In the genomic region with DNA sequence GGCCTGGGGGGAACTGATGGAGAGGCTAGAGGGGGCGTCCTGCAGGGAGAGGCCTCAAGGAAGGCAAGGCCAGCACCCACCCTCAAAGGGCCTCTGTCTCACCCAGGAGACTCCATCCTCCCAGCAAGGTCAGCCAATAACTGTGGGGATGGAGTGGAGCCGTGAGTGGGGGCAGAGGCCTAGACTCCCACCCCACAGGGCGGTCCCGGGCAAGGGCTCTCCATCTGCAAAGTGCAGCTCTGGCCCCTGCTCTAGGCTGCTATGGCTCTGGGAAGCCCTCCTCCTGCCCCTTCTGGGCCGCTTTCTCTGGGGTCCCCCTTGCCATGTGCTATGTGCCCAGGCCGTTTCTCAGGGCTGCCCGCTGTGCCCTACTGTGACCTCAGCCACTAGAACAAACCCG, we compare ENCODE assay signal across 28 cellular contexts. TPM values are rescaled to one million over a fixed set of nuclear protein-coding genes. Genes with fewer than 3 reads are reported as not detected.
DNase-seq lines count a peak whose midpoint lies in the region; ATAC-seq and TF ChIP-seq lines count a peak whose summit lies in the region.
"Had no signal": no experiment of that assay in that cellular context is flagged by ENCODE, and none has a peak within 500 bp of the region (broad histone marks: within the 10 kb centered on the region; RNA-seq: fewer than 3 reads in every experiment).

No MANE protein-coding gene starts in this region.

- BruUV-seq in HCT116 (replicated peaks; lab: Mats Ljungman, UMichigan): no TSS peak

- no peaks in the 10 kb centered on the region for H3K9me3 ChIP-seq in HCT116 (ENCODE audit: control insufficient read depth in 1 of 2, insufficient read depth in 1 of 2, low read depth in 1 of 2, low read length in 2 of 2)
- no peaks in the 10 kb centered on the region for H3K9me3 ChIP-seq in gastrocnemius medialis
- H3K9me3 ChIP-seq: BE2C, Caco-2, heart left ventricle, tibial artery had no signal

- no peak overlapping the region for H3K4me2 ChIP-seq in HCT116 (ENCODE audit: low read length)

- H3K27ac ChIP-seq in HCT116 (ENCODE audit: low read depth, low read length): no peak overlapping the region
- peak overlapping the region in 3 of 4 donors; percentile 72 to 80 (median 78) for H3K27ac ChIP-seq in gastrocnemius medialis
- H3K27ac ChIP-seq: epithelial cell of prostate, GM23248, HL-60, tibial artery had no signal

- no peak overlapping the region for H2AFZ ChIP-seq in HCT116 (ENCODE audit: low read depth, low read length, poor library complexity, severe bottlenecking)
- H2AFZ ChIP-seq: GM23248 had no signal

- no peaks in the 10 kb centered on the region for H3K27me3 ChIP-seq in HCT116 (ENCODE audit: insufficient read depth, low read length)
- no peaks in the 10 kb centered on the region for H3K27me3 ChIP-seq in gastrocnemius medialis
- H3K27me3 ChIP-seq: BE2C, heart left ventricle, tibial artery had no signal

- no peaks in the 10 kb centered on the region for H3K4me1 ChIP-seq in HCT116 (ENCODE audit: control insufficient read depth in 1 of 2, insufficient read depth in 2 of 2, low read length in 2 of 2)
- peaks cover 9 to 16% of the 10 kb centered on the region in 2 donors for H3K4me1 ChIP-seq in gastrocnemius medialis
- H3K4me1 ChIP-seq: Caco-2, tibial artery had no signal

- no peak overlapping the region for H3K9ac ChIP-seq in HCT116 (ENCODE audit: low read length)

- H4K20me1 ChIP-seq in HCT116 (ENCODE audit: insufficient read depth): no peaks in the 10 kb centered on the region

- H3K36me3 ChIP-seq in HCT116 (ENCODE audit: control insufficient read depth in 1 of 2, insufficient read depth in 2 of 2, low read length in 2 of 2): peaks cover 20 to 22% of the 10 kb centered on the region in 2 experiments; a peak in 3 of 4 replicates
- H3K36me3 ChIP-seq in gastrocnemius medialis: peaks cover 0 to 64% of the 10 kb centered on the region in 2 donors

- intact Hi-C loops in activated CD8-positive, alpha-beta T cell treated with anti-CD3 and anti-CD28 coated beads for 36 hours (cut with micrococcal nuclease): no loop called here
- intact Hi-C loops in HCT116 (cut with micrococcal nuclease) (no loop called here), gastrocnemius medialis (cut with DNase I; ENCODE audit: low total_unique reads) (no loop called here)

- POLR2A ChIA-PET in activated CD8-positive, alpha-beta T cell treated with anti-CD3 and anti-CD28 coated beads, Interleukin-2, amount 10 ng/mL, durations not matched to agents 7 days and 5 days (lab: Charles Lee): no interaction called here
- POLR2A ChIA-PET in activated CD8-positive, alpha-beta T cell treated with anti-CD3 and anti-CD28 coated beads for 36 hours (lab: Charles Lee): interaction anchor here (0.5 to 2.1 kb wide), 5 partner anchors 9 to 36 kb away, joined by 3 to 8 read pairs (median 3); a partner anchor contains a TSS
- POLR2A ChIA-PET in HCT116 (lab: Charles Lee): no interaction called here

- H3K4me3 Mint-ChIP-seq in activated CD8-positive, alpha-beta T cell treated with anti-CD3 and anti-CD28 coated beads, Interleukin-2, amount 10 ng/mL, durations not matched to agents 7 days and 5 days: no peak overlapping the region
- no peak overlapping the region for H3K4me3 Mint-ChIP-seq in activated CD8-positive, alpha-beta T cell treated with anti-CD3 and anti-CD28 coated beads for 36 hours
- H3K4me3 Mint-ChIP-seq in effector memory CD8-positive, alpha-beta T cell: no peak overlapping the region

- H3K9me3 Mint-ChIP-seq in activated CD8-positive, alpha-beta T cell treated with anti-CD3 and anti-CD28 coated beads, Interleukin-2, amount 10 ng/mL, durations not matched to agents 7 days and 5 days (ENCODE audit: insufficient read depth): no peaks in the 10 kb centered on the region
- no peaks in the 10 kb centered on the region for H3K9me3 Mint-ChIP-seq in activated CD8-positive, alpha-beta T cell treated with anti-CD3 and anti-CD28 coated beads for 36 hours
- no peaks in the 10 kb centered on the region for H3K9me3 Mint-ChIP-seq in effector memory CD8-positive, alpha-beta T cell

- peaks cover 25% of the 10 kb centered on the region for H3K36me3 Mint-ChIP-seq in activated CD8-positive, alpha-beta T cell treated with anti-CD3 and anti-CD28 coated beads, Interleukin-2, amount 10 ng/mL, durations not matched to agents 7 days and 5 days (ENCODE audit: low read depth)
- H3K36me3 Mint-ChIP-seq in activated CD8-positive, alpha-beta T cell treated with anti-CD3 and anti-CD28 coated beads for 36 hours (ENCODE audit: low read depth): peaks cover 13% of the 10 kb centered on the region
- H3K36me3 Mint-ChIP-seq in effector memory CD8-positive, alpha-beta T cell (ENCODE audit: insufficient read depth): peaks cover 43% of the 10 kb centered on the region

- H3K4me3 ChIP-seq in HCT116 (replicated peaks in 1 of 2; ENCODE audit: low read depth in 1 of 2, low read length in 2 of 2) (no peak overlapping the region), gastrocnemius medialis (no peak overlapping the region)
- H3K4me3 ChIP-seq: GM23248, heart left ventricle, tibial artery had no signal

- H3K4me1 Mint-ChIP-seq in activated CD8-positive, alpha-beta T cell treated with anti-CD3 and anti-CD28 coated beads, Interleukin-2, amount 10 ng/mL, durations not matched to agents 7 days and 5 days (ENCODE audit: low read depth): no peaks in the 10 kb centered on the region
- H3K4me1 Mint-ChIP-seq in activated CD8-positive, alpha-beta T cell treated with anti-CD3 and anti-CD28 coated beads for 36 hours (ENCODE audit: low read depth): no peaks in the 10 kb centered on the region
- H3K4me1 Mint-ChIP-seq in effector memory CD8-positive, alpha-beta T cell (ENCODE audit: low read depth in 2 of 2): peaks cover 3 to 5% of the 10 kb centered on the region in 2 donors

- H3K9me2 ChIP-seq in HCT116 (ENCODE audit: insufficient read depth): no peaks in the 10 kb centered on the region

- TF ChIP-seq CTCF in activated CD8-positive, alpha-beta T cell treated with anti-CD3 and anti-CD28 coated beads for 36 hours (IDR thresholded peaks at IDR 0.05): no peak
- TF ChIP-seq CTCF in HCT116 (IDR thresholded peaks at IDR 0.05 in 2 of 3, conservative IDR thresholded peaks at IDR 0.05 in 1 of 3; ENCODE audit: borderline replicate concordance in 1 of 3, insufficient read depth in 1 of 3, low read depth in 2 of 3, low read length in 2 of 3): no peak
- TF ChIP-seq CTCF in gastrocnemius medialis (IDR thresholded peaks at IDR 0.05 in 4 of 5, conservative IDR thresholded peaks at IDR 0.05 in 1 of 5): no peak
- no peak for TF ChIP-seq CTCF in GM13977 (IDR thresholded peaks at IDR 0.05; ENCODE audit: extremely low read depth, insufficient read depth, missing control alignments)

- H3K79me2 ChIP-seq in HCT116 (ENCODE audit: insufficient read depth, low read length): no peaks in the 10 kb centered on the region

- H3K27me3 Mint-ChIP-seq in activated CD8-positive, alpha-beta T cell treated with anti-CD3 and anti-CD28 coated beads, Interleukin-2, amount 10 ng/mL, durations not matched to agents 7 days and 5 days (ENCODE audit: low read depth): no peaks in the 10 kb centered on the region
- no peaks in the 10 kb centered on the region for H3K27me3 Mint-ChIP-seq in activated CD8-positive, alpha-beta T cell treated with anti-CD3 and anti-CD28 coated beads for 36 hours
- no peaks in the 10 kb centered on the region for H3K27me3 Mint-ChIP-seq in effector memory CD8-positive, alpha-beta T cell
- H3K27me3 Mint-ChIP-seq: progenitor cell of endocrine pancreas had no signal

- in situ Hi-C loops in gastrocnemius medialis (cut with MboI; ENCODE audit: low sequenced_read_pairs in 4 of 4) (no loop called here), GM13977 (cut with MboI; ENCODE audit: low pct_unique_long_range_greater_than_20kb, low sequenced_read_pairs, unreplicated experiment) (no loop called here)

- no peak for TF ChIP-seq POLR2A in HCT116 (IDR thresholded peaks at IDR 0.05; ENCODE audit: borderline replicate concordance, extremely low read depth, insufficient read depth, insufficient read length)
- TF ChIP-seq POLR2A in gastrocnemius medialis (IDR thresholded peaks at IDR 0.05): no peak

- H3K27ac Mint-ChIP-seq in activated CD8-positive, alpha-beta T cell treated with anti-CD3 and anti-CD28 coated beads, Interleukin-2, amount 10 ng/mL, durations not matched to agents 7 days and 5 days: peak overlapping the region; percentile 34
- no peak overlapping the region for H3K27ac Mint-ChIP-seq in activated CD8-positive, alpha-beta T cell treated with anti-CD3 and anti-CD28 coated beads for 36 hours
- H3K27ac Mint-ChIP-seq in effector memory CD8-positive, alpha-beta T cell: peak overlapping the region; percentile 80 to 86

- no peak for ATAC-seq in activated CD8-positive, alpha-beta T cell treated with anti-CD3 and anti-CD28 coated beads, Interleukin-2, amount 10 ng/mL, durations not matched to agents 7 days and 5 days
- no peak for ATAC-seq in activated CD8-positive, alpha-beta T cell treated with anti-CD3 and anti-CD28 coated beads for 36 hours
- 0 out of 2 replicates have a peak, but pooled peaks have one; percentile 7 for ATAC-seq in HCT116
- no peak for ATAC-seq in effector memory CD8-positive, alpha-beta T cell (replicated peaks)
- no peak for ATAC-seq in gastrocnemius medialis
- ATAC-seq: left colon had no signal

- no peak for DNase-seq in activated CD8-positive, alpha-beta T cell treated with anti-CD3 and anti-CD28 coated beads, Interleukin-2, amount 10 ng/mL, durations not matched to agents 7 days and 5 days
- no peak for DNase-seq in activated CD8-positive, alpha-beta T cell treated with anti-CD3 and anti-CD28 coated beads for 36 hours
- DNase-seq in HCT116 (ENCODE audit: low read depth, low spot score) (no peak), gastrocnemius medialis (no peak), NOMO-1 treated with DMSO at 0.1 percent for 48 hours (lab: John Stamatoyannopoulos, UW; ENCODE audit: unreplicated experiment) (no peak), dermis blood vessel endothelial cell (no peak), GM13977 (ENCODE audit: low spot score) (no peak)
- DNase-seq in effector memory CD8-positive, alpha-beta T cell: no peak
- DNase-seq: activated CD4-positive, alpha-beta T cell treated with anti-CD3 and anti-CD28 coated beads, Interleukin-2, amount 50 U/mL, for 4 hours; activated gamma-delta T cell treated with Interleukin-2 at 50 U/mL for 16 hours; activated T-cell treated with anti-CD3 and anti-CD28 coated beads for 4 hours; BE2C; Caco-2; DMS79 treated with DMSO at 0.1 percent for 48 hours; GM23248; heart left ventricle; left colon; NCI-H1105 treated with DMSO at 0.1 percent for 48 hours; NCI-H2081 treated with DMSO at 0.1 percent for 48 hours; NCI-H446; stimulated activated naive CD4-positive, alpha-beta T cell; tibial artery had no signal

- CTCF ChIA-PET in activated CD8-positive, alpha-beta T cell treated with anti-CD3 and anti-CD28 coated beads, Interleukin-2, amount 10 ng/mL, durations not matched to agents 7 days and 5 days (lab: Charles Lee): interaction anchor here (2.1 kb wide), 1 partner anchor 53 kb away, joined by 8 read pairs; no protein-coding TSS in a partner anchor
- CTCF ChIA-PET in activated CD8-positive, alpha-beta T cell treated with anti-CD3 and anti-CD28 coated beads for 36 hours (lab: Charles Lee): interaction anchor here (0.6 to 1.0 kb wide), 2 partner anchors 11 to 71 kb away, joined by 3 read pairs; no protein-coding TSS in a partner anchor
- CTCF ChIA-PET in HCT116 (lab: Charles Lee): no interaction called here

- RAD21 ChIA-PET in HCT116 (lab: Charles Lee; ENCODE audit: low non-redundant PET in 1 of 2, low total read pairs in 2 of 2, uncharacterized antibody in 2 of 2, unreplicated experiment in 2 of 2): no interaction called here

- no peak for TF ChIP-seq RAD21 in HCT116 (IDR thresholded peaks at IDR 0.05; ENCODE audit: low read depth)

RNA-seq across cellular contexts. Expression of a gene that starts 14.0 kb away (rescaled TPM):
- 10 to 100 TPM; 91.5 to 98.3 TPM for total RNA-seq in activated CD8-positive, alpha-beta T cell treated with anti-CD3 and anti-CD28 coated beads, Interleukin-2, amount 10 ng/mL, durations not matched to agents 7 days and 5 days
- 10 to 100 TPM; 79.8 to 80.4 TPM for total RNA-seq in activated CD8-positive, alpha-beta T cell treated with anti-CD3 and anti-CD28 coated beads for 36 hours
- total RNA-seq in HCT116 (2021; ENCODE audit: unreplicated experiment) (70.6 TPM), gastrocnemius medialis (10 to 100 TPM; 36.4 to 87.6 (median 47.7) TPM), dermis blood vessel endothelial cell (64.2 and 93.8 TPM in 2 replicates)
- polyA plus RNA-seq in HCT116 (2012): 57.9 and 59.2 TPM in 2 replicates

RNA-seq across cellular contexts. Expression of a gene that starts 30.9 kb away (rescaled TPM):
- total RNA-seq in activated CD8-positive, alpha-beta T cell treated with anti-CD3 and anti-CD28 coated beads, Interleukin-2, amount 10 ng/mL, durations not matched to agents 7 days and 5 days: 100 to 1,000 TPM; 132 to 136 TPM
- 10 to 100 TPM; 86.2 to 91.6 TPM for total RNA-seq in activated CD8-positive, alpha-beta T cell treated with anti-CD3 and anti-CD28 coated beads for 36 hours
- total RNA-seq in HCT116 (2021; ENCODE audit: unreplicated experiment) (102 TPM), gastrocnemius medialis (10 to 100 TPM; 50.3 to 71.2 (median 51.2) TPM), dermis blood vessel endothelial cell (102 and 116 TPM in 2 replicates)
- polyA plus RNA-seq in HCT116 (2012): 73.7 and 74.4 TPM in 2 replicates

RNA-seq across cellular contexts. Expression of a gene that starts 37.7 kb away (rescaled TPM):
- total RNA-seq in activated CD8-positive, alpha-beta T cell treated with anti-CD3 and anti-CD28 coated beads, Interleukin-2, amount 10 ng/mL, durations not matched to agents 7 days and 5 days: 10 to 100 TPM; 22.9 to 24.3 TPM
- total RNA-seq in activated CD8-positive, alpha-beta T cell treated with anti-CD3 and anti-CD28 coated beads for 36 hours: 10 to 100 TPM; 14.2 to 15.0 TPM
- 0.76 TPM for total RNA-seq in HCT116 (2021; ENCODE audit: unreplicated experiment)
- 2.2 and 3.6 TPM in 2 replicates for polyA plus RNA-seq in HCT116 (2012)
- 10 to 100 TPM; 27.4 to 49.8 (median 32.6) TPM for total RNA-seq in gastrocnemius medialis
- total RNA-seq in dermis blood vessel endothelial cell: 84.2 and 165 TPM in 2 replicates
- polyA plus RNA-seq: neural cell had no signal

RNA-seq across cellular contexts. Expression of a gene that starts 38.3 kb away (rescaled TPM):
- total RNA-seq in activated CD8-positive, alpha-beta T cell treated with anti-CD3 and anti-CD28 coated beads, Interleukin-2, amount 10 ng/mL, durations not matched to agents 7 days and 5 days: 10 to 100 TPM; 75.6 to 77.5 TPM
- total RNA-seq in activated CD8-positive, alpha-beta T cell treated with anti-CD3 and anti-CD28 coated beads for 36 hours: 10 to 100 TPM; 29.9 to 30.3 TPM
- 1.3 TPM for total RNA-seq in HCT116 (2021; ENCODE audit: unreplicated experiment)
- 1.3 and 1.4 TPM in 2 replicates for polyA plus RNA-seq in HCT116 (2012)
- total RNA-seq in gastrocnemius medialis: 1 to 10 TPM; 4.7 to 8.1 (median 5.2) TPM
- 77.8 and 95.6 TPM in 2 replicates for total RNA-seq in dermis blood vessel endothelial cell
- total RNA-seq: bronchial epithelial cell, GM23248, M059J had no signal
- polyA plus RNA-seq: GM23248 had no signal
